In genomic region chr12:2212537-2212936, GRCh38 we compare ENCODE assay signal across 22 cellular contexts.
DNase-seq lines count a peak whose midpoint lies in the region; TF ChIP-seq lines count a peak whose summit lies in the region.
"Had no signal": no experiment of that assay in that cellular context is flagged by ENCODE, and none has a peak within 500 bp of the region (broad histone marks: within the 10 kb centered on the region; RNA-seq: fewer than 3 reads in every experiment).

No MANE protein-coding gene starts in this region.

- TF ChIP-seq CTCF in sigmoid colon (IDR thresholded peaks at IDR 0.05): no peak

- in situ Hi-C loops in KBM-7 (cut with MboI; ENCODE audit: low pct_unique_long_range_greater_than_20kb, low sequenced_read_pairs): no loop called here

- H3K9me3 ChIP-seq in sigmoid colon: no peaks in the 10 kb centered on the region
- H3K9me3 ChIP-seq: Caco-2, MG63, ovary, stomach, tibial nerve had no signal

- H3K27me3 ChIP-seq in layer of hippocampus (ENCODE audit: control insufficient read depth, insufficient read depth, low read length): peaks cover 3% of the 10 kb centered on the region
- H3K27me3 ChIP-seq in sigmoid colon: no peaks in the 10 kb centered on the region
- H3K27me3 ChIP-seq: MG63, ovary, stomach, tibial nerve had no signal

- H3K27ac ChIP-seq in angular gyrus (ENCODE audit: low read depth, low read length) (peak overlapping the region; percentile 26), layer of hippocampus (ENCODE audit: low read depth, low read length) (peak overlapping the region; percentile 42), sigmoid colon (peak overlapping the region; percentile 71 to 92 (median 78))
- H3K27ac ChIP-seq: ovary, tibial nerve had no signal

- no peak overlapping the region for H3K4me3 ChIP-seq in sigmoid colon
- H3K4me3 ChIP-seq: K562, MG63, ovary, stomach, tibial nerve had no signal

- TF ChIP-seq POLR2A in sigmoid colon (IDR thresholded peaks at IDR 0.05): no peak

- peaks cover 0 to 83% (median 69%) of the 10 kb centered on the region in 4 donors for H3K4me1 ChIP-seq in sigmoid colon

- WGBS in sigmoid colon, 2 donors: 89 to 90% methylated on average over 1 of the region's 1 CpG

- no peak for TF ChIP-seq EP300 in sigmoid colon (IDR thresholded peaks at IDR 0.05)

- H3K36me3 ChIP-seq in sigmoid colon: peaks cover 0 to 4% (median 0%) of the 10 kb centered on the region in 4 donors
- H3K36me3 ChIP-seq: MG63, ovary, stomach, tibial nerve had no signal

- intact Hi-C loops in sigmoid colon (cut with DNase I): no loop called here

- DNase-seq in KBM-7: peak; percentile 27
- DNase-seq in sigmoid colon: no peak
- DNase-seq in NCI-H748 (lab: John Stamatoyannopoulos, UW; ENCODE audit: unreplicated experiment): no peak
- DNase-seq in SKM-1 treated with dmso at 0.1 percent for 144 hours (lab: John Stamatoyannopoulos, UW; ENCODE audit: unreplicated experiment): no peak
- no peak for DNase-seq in NCI-H524 treated with DMSO at 0.1 percent for 48 hours (lab: John Stamatoyannopoulos, UW)
- DNase-seq: activated CD8-positive, alpha-beta T cell treated with anti-CD3 and anti-CD28 coated beads for 36 hours; Caco-2; GDM1; H7; left colon; MG63; naive thymus-derived CD4-positive, alpha-beta T cell; NCI-H446; OCI-M1; ovary; retina; stimulated activated CD4-positive, alpha-beta T cell treated with anti-CD3 and anti-CD28 coated beads, Interleukin-2, amount 100 ng/mL, for 24 hours; stomach had no signal

Comparison
In these comparisons a context has a peak if more than half of its experiments do, and no peak if none do; other contexts are left out.
1. H3K27ac ChIP-seq: peak in every context shown above with its lines; median percentile 78 in sigmoid colon; 42 in layer of hippocampus; 26 in angular gyrus.